Comparison of ENCODE assay signal across 8 cellular contexts in genomic region chr11:45045692-45046471, GRCh38.
DNase-seq lines count a peak whose midpoint lies in the region; ATAC-seq and TF ChIP-seq lines count a peak whose summit lies in the region.

No MANE protein-coding gene starts in this region.

- TF ChIP-seq CTCF in Panc1 (IDR thresholded peaks at IDR 0.05), result no peak
- TF ChIP-seq CTCF in fibroblast of pulmonary artery (IDR thresholded peaks at IDR 0.05; ENCODE audit: low read length, missing control alignments), result no peak

- H3K36me3 ChIP-seq in Panc1 (ENCODE audit: control insufficient read depth, insufficient read depth, low read length) (no peaks in the 10 kb centered on the region), Karpas-422 (ENCODE audit: insufficient read depth, low read length) (no peaks in the 10 kb centered on the region)

- no peaks in the 10 kb centered on the region for H3K79me2 ChIP-seq in Karpas-422 (ENCODE audit: low read length)

- intact Hi-C loops in Panc1 (cut with micrococcal nuclease; ENCODE audit: unreplicated experiment), result no loop called here

- POLR2A ChIA-PET in Panc1 (lab: Charles Lee), result no interaction called here

- no peak overlapping the region for H3K4me2 ChIP-seq in Karpas-422 (ENCODE audit: low read depth, low read length, poor library complexity, severe bottlenecking)

- H4K20me1 ChIP-seq in Karpas-422 (ENCODE audit: insufficient read depth, low read depth, low read length), result no peaks in the 10 kb centered on the region

- H3K4me1 ChIP-seq in Panc1 (ENCODE audit: control insufficient read depth, insufficient read depth, low read length) (no peaks in the 10 kb centered on the region), Karpas-422 (ENCODE audit: low read length) (peaks cover 13% of the 10 kb centered on the region)

- no TSS peak for BruUV-seq in Panc1 (replicated peaks; lab: Mats Ljungman, UMichigan)

- H3K9me3 ChIP-seq in Panc1 (ENCODE audit: control insufficient read depth, insufficient read depth, low read depth, low read length), result no peaks in the 10 kb centered on the region
- H3K9me3 ChIP-seq in Karpas-422 (ENCODE audit: low read length), result no peaks in the 10 kb centered on the region

- H3K27ac ChIP-seq in Panc1 (ENCODE audit: low read length), result no peak overlapping the region
- no peak overlapping the region for H3K27ac ChIP-seq in Karpas-422 (ENCODE audit: low read length)

- no peaks in the 10 kb centered on the region for H3K27me3 ChIP-seq in Panc1 (ENCODE audit: control insufficient read depth, insufficient read depth, low read length)
- H3K27me3 ChIP-seq in Karpas-422 (ENCODE audit: low read length), result no peaks in the 10 kb centered on the region

- H3K9me2 ChIP-seq in Karpas-422 (replicated peaks; ENCODE audit: insufficient read depth, low read length), result no peaks in the 10 kb centered on the region

- H3K4me3 ChIP-seq in Panc1 (ENCODE audit: low read depth in 2 of 2, low read length in 2 of 2) (no peak overlapping the region), fibroblast of pulmonary artery (replicated peaks; ENCODE audit: low read depth, low read length) (no peak overlapping the region), Karpas-422 (ENCODE audit: low read length) (no peak overlapping the region)

- H3K9ac ChIP-seq in Karpas-422 (ENCODE audit: low read length), result no peak overlapping the region

- ATAC-seq in Panc1 (no peak; the same call in 1 of the 2 replicates), HG02571 (IDR thresholded peaks at IDR 0.05; ENCODE audit: unreplicated experiment) (no peak)

- in situ Hi-C loops in Panc1 (cut with HindIII; ENCODE audit: low pct_unique_long_range_greater_than_20kb, low sequenced_read_pairs), result no loop called here

- CTCF ChIA-PET in Panc1 (lab: Charles Lee), result no interaction called here

- no peak overlapping the region for H2AFZ ChIP-seq in Karpas-422 (ENCODE audit: low read length)

- peak; percentile 19 for DNase-seq in ELF-1 (ENCODE audit: low read depth, low spot score)
- peak; percentile 13 for DNase-seq in Panc1 (ENCODE audit: low read depth, low spot score)
- peak; percentile 75 for DNase-seq in fibroblast of pulmonary artery (ENCODE audit: low read depth)
- peak; percentile 59 for DNase-seq in pons (ENCODE audit: low spot score)
- no peak for DNase-seq in 8988T
- no peak for DNase-seq in Karpas-422
- DNase-seq in NCI-H2029 (lab: John Stamatoyannopoulos, UW), result no peak

Comparison
In these comparisons a context has a peak if more than half of its experiments do, and no peak if none do; other contexts are left out.
1. DNase-seq: peak in ELF-1 (single experiment), Panc1 (single experiment), fibroblast of pulmonary artery (single experiment) and pons (single experiment); none in 8988T (single experiment), Karpas-422 (single experiment) and NCI-H2029 (single experiment).